In genomic region chr10:71771821-71772617, GRCh38 we compare ENCODE assay signal across 8 cellular contexts. TPM values are rescaled to one million over a fixed set of nuclear protein-coding genes. Genes with fewer than 3 reads are reported as not detected.
DNase-seq lines count a peak whose midpoint lies in the region; ATAC-seq and TF ChIP-seq lines count a peak whose summit lies in the region.

No MANE protein-coding gene starts in this region.

- DNase-seq in HFF-Myc (ENCODE audit: extremely low read depth, low read depth) (no peak), endothelial cell (ENCODE audit: low spot score) (no peak), iPS-NIHi7 (ENCODE audit: extremely low spot score) (no peak), GM19238 (ENCODE audit: insufficient read length, low spot score) (no peak)
- DNase-seq in activated CD4-positive, alpha-beta T cell treated with anti-CD3 and anti-CD28 coated beads for 1 hour: peak; percentile 58

- ATAC-seq in HG02798 (IDR thresholded peaks at IDR 0.05; ENCODE audit: poor library complexity, unreplicated experiment): no peak
- ATAC-seq in HG02884 (IDR thresholded peaks at IDR 0.05; ENCODE audit: unreplicated experiment): no peak

- peaks cover 4% of the 10 kb centered on the region for H3K36me3 Mint-ChIP-seq in endothelial cell (ENCODE audit: low read depth, unreplicated experiment)
- no peaks in the 10 kb centered on the region for H3K36me3 Mint-ChIP-seq in nephron (ENCODE audit: low read depth)

- TF ChIP-seq CTCF in HFF-Myc (IDR thresholded peaks at IDR 0.05; ENCODE audit: low read depth, low read length, missing control alignments) (no peak), endothelial cell (IDR thresholded peaks at IDR 0.05; ENCODE audit: unreplicated experiment) (no peak), nephron (IDR thresholded peaks at IDR 0.05; ENCODE audit: unreplicated experiment in 3 of 3) (no peak)

- H3K4me1 Mint-ChIP-seq in endothelial cell (ENCODE audit: unreplicated experiment): peaks cover 55% of the 10 kb centered on the region
- peaks cover 46% of the 10 kb centered on the region for H3K4me1 Mint-ChIP-seq in nephron

- H3K4me3 Mint-ChIP-seq in endothelial cell (ENCODE audit: unreplicated experiment): peak overlapping the region; percentile 75
- H3K4me3 Mint-ChIP-seq in nephron: peak overlapping the region; percentile 0 to 32 (median 29)

- no peak overlapping the region for H3K27ac Mint-ChIP-seq in endothelial cell (ENCODE audit: unreplicated experiment)
- no peak overlapping the region for H3K27ac Mint-ChIP-seq in nephron

- H3K27me3 Mint-ChIP-seq in endothelial cell (ENCODE audit: unreplicated experiment): peaks cover 15% of the 10 kb centered on the region
- H3K27me3 Mint-ChIP-seq in nephron (ENCODE audit: low read depth): peaks cover 23% of the 10 kb centered on the region

- peak overlapping the region; percentile 51 for H3K4me3 ChIP-seq in HFF-Myc (replicated peaks; ENCODE audit: low read depth, low read length)

- no peaks in the 10 kb centered on the region for H3K9me3 Mint-ChIP-seq in endothelial cell (ENCODE audit: unreplicated experiment)
- no peaks in the 10 kb centered on the region for H3K9me3 Mint-ChIP-seq in nephron

RNA-seq across cellular contexts. Expression of gene VSIR, which starts 1.3 kb away (rescaled TPM):
- total RNA-seq in endothelial cell (ENCODE audit: unreplicated experiment): 86.1 TPM

RNA-seq across cellular contexts. Expression of gene C10orf105, which starts 52.4 kb away (rescaled TPM):
- 0.15 TPM for total RNA-seq in endothelial cell (ENCODE audit: unreplicated experiment)
